2 cellular contexts compared by ENCODE assay signal in genomic region chr12:9674226-9674590, GRCh38.
TF ChIP-seq lines count a peak whose summit lies in the region.

No MANE protein-coding gene starts in this region.

TF ChIP-seq in IMR-90, 13 proteins besides CTCF, POLR2A, EP300 and RAD21:
- TF ChIP-seq RCOR1 (IDR thresholded peaks at IDR 0.05; ENCODE audit: insufficient replicate concordance, low read length) = no peak

TF ChIP-seq in GM12878, 131 proteins besides CTCF, POLR2A, EP300 and RAD21:
- no peak for TF ChIP-seq CBX5 (IDR thresholded peaks at IDR 0.05; ENCODE audit: low read depth)
- TF ChIP-seq YY1 (IDR thresholded peaks at IDR 0.05; ENCODE audit: low read depth, low read length) = peak; percentile 22; the same call in 1 of the 2 replicates
- no peak for TF ChIP-seq GATAD2B (conservative IDR thresholded peaks at IDR 0.05; ENCODE audit: low read depth)
- no peak; the same call in 1 of the 2 replicates for TF ChIP-seq POLR2AphosphoS2 (IDR thresholded peaks at IDR 0.05; ENCODE audit: low read depth, low read length)
